In the genomic region with DNA sequence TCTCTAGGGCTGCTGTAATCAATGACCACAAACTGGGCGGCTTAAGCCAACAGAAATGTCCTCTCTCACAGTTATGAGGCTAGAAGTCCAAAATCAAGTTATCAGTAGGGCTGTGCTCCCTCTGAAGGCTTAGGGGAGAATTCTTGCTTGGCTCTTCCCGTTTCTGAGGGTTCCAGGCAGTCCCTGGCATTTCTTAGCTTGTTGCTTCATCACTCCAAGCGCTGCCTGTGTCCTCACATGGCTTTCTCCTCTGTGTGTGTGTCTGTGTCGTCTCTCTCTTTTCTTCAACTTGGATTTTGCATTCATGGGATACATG, we compare ENCODE assay signal across 1 cellular context.
TF ChIP-seq lines count a peak whose summit lies in the region.

No MANE protein-coding gene starts in this region.

TF ChIP-seq in K562, 482 proteins besides CTCF, POLR2A, EP300 and RAD21 (continued from another document):
- no peak for TF ChIP-seq ZNF512 (tag; IDR thresholded peaks at IDR 0.05)
